In the genomic region with DNA sequence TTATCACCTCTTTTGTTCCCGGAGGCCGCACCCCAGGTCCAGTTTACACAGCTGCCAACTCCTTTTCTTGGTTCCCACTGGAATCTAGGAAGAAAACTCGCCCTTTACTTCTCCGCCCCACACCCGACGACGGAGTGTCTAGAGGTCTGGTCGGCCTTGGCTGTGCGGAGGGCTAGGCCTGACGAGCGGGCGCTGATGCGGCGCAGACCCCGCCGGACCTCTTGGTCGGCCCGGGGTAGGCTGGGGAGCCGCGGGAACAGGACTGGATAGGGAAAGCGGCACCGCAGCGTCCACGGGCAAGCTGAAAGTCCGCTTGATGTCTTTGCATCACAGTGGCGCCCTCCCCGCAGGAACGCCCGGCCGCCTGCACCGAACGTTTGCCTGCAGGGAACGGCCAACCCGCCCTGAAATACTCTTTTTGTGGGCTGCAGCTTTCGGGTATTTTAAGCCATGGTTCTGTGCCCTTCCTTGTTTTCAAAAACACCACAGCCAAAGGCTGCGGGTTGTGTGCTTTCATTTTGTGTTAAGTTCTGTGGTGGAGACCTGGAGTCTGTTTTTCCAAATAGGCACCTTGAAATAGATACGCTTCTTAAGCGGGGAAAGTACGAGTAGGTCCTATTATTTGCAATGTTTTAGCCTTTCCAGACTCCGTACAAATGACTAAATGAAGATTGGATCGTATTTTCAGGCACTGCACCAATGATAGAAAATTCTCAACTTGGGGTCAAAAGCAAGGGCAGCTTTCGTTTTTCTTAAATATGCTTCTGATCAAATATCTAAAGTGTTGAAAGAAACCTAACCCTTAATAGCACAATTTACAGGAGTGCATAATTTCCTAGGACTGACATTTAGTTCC, we compare ENCODE assay signal across 8 cellular contexts. TPM values are rescaled to one million over a fixed set of nuclear protein-coding genes. Genes with fewer than 3 reads are reported as not detected.
DNase-seq lines count a peak whose midpoint lies in the region; FAIRE-seq and TF ChIP-seq lines count a peak whose summit lies in the region.

No MANE protein-coding gene starts in this region.

- TF ChIP-seq POLR2A in H54 (IDR thresholded peaks at IDR 0.05; ENCODE audit: low read depth, low read length) = peak; percentile 49; the same call in 1 of the 2 replicates

- peak; percentile 26 for DNase-seq in GM10248 (ENCODE audit: extremely low spot score)
- peak; percentile 7 for DNase-seq in H54 (ENCODE audit: insufficient read length, low spot score)
- DNase-seq in choroid plexus epithelial cell (ENCODE audit: low read depth) = peak; percentile 62
- DNase-seq in stimulated activated CD4-positive, alpha-beta T cell treated with anti-CD3 and anti-CD28 coated beads, Interleukin-4, amount 100 ng/mL, for 1 hour = peak; percentile 51
- DNase-seq in ureter (ENCODE audit: low spot score) = no peak

- H3K27ac ChIP-seq in VCaP = peak overlapping the region; percentile 98
- peak overlapping the region; percentile 95 for H3K27ac ChIP-seq in layer of hippocampus (ENCODE audit: low read depth, low read length)

- peak overlapping the region; percentile 97 for H3K9ac ChIP-seq in Loucy (ENCODE audit: low read depth, low read length, poor library complexity, severe bottlenecking)

- H3K4me3 ChIP-seq in Loucy (ENCODE audit: low read length, poor library complexity, severe bottlenecking) (peak overlapping the region; percentile 93), choroid plexus epithelial cell (ENCODE audit: low read depth, low read length) (peak overlapping the region; percentile 91)

- peaks cover 16% of the 10 kb centered on the region for H3K36me3 ChIP-seq in Loucy (ENCODE audit: insufficient read depth, low read length)

- H3K27me3 ChIP-seq in Loucy (ENCODE audit: insufficient read depth, low read length, poor library complexity, severe bottlenecking) (no peaks in the 10 kb centered on the region), layer of hippocampus (ENCODE audit: control insufficient read depth, insufficient read depth, low read length) (no peaks in the 10 kb centered on the region)

- peak overlapping the region; percentile 73 for H2AFZ ChIP-seq in Loucy (ENCODE audit: low read length)

- CTCF ChIA-PET in GM10248 (lab: Yijun Ruan, JAX) = interaction anchor here (1.0 to 2.2 kb wide), 5 partner anchors 10 to 205 kb away, joined by 3 to 11 read pairs (median 4); no protein-coding TSS in a partner anchor

- H3K9me3 ChIP-seq in Loucy (ENCODE audit: insufficient read depth, low read depth, low read length) = no peaks in the 10 kb centered on the region

- POLR2A ChIA-PET in GM10248 (lab: Yijun Ruan, JAX) = interaction anchor here (0.6 to 3.3 kb wide), 5 partner anchors 11 to 635 kb away, joined by 3 to 58 read pairs (median 5); a partner anchor contains a TSS

- H4K20me1 ChIP-seq in Loucy (ENCODE audit: insufficient read depth, low read length, poor library complexity, severe bottlenecking) = peaks cover 29% of the 10 kb centered on the region

- no peaks in the 10 kb centered on the region for H3K9me2 ChIP-seq in Loucy (replicated peaks; ENCODE audit: low read depth, low read length)

- H3K4me2 ChIP-seq in Loucy (ENCODE audit: low read depth, low read length, poor library complexity, severe bottlenecking) = peak overlapping the region; percentile 97

- peaks cover 54% of the 10 kb centered on the region for H3K79me2 ChIP-seq in Loucy (ENCODE audit: insufficient read depth, low read length)

- H3K4me1 ChIP-seq in Loucy (ENCODE audit: insufficient read depth, low read length, poor library complexity, severe bottlenecking) = peaks cover 48% of the 10 kb centered on the region

- H3F3A ChIP-seq in Loucy (ENCODE audit: low read depth) = no peaks in the 10 kb centered on the region

- FAIRE-seq in H54 (lab: Jason Lieb, UNC) = no peak

- TF ChIP-seq CTCF in GM10248 (IDR thresholded peaks at IDR 0.05; ENCODE audit: control extremely low read depth, extremely low read depth, low read depth, missing control alignments) (peak; percentile 9), Loucy (conservative IDR thresholded peaks at IDR 0.05; ENCODE audit: low read length) (no peak), VCaP (conservative IDR thresholded peaks at IDR 0.05) (no peak), choroid plexus epithelial cell (conservative IDR thresholded peaks at IDR 0.05; ENCODE audit: low read depth, low read length) (no peak)

RNA-seq across cellular contexts. Expression of a gene that starts 0.9 kb away (rescaled TPM):
- total RNA-seq in ureter = 54.0 TPM

RNA-seq across cellular contexts. Expression of a gene that starts 50.0 kb away (rescaled TPM):
- total RNA-seq in ureter = 1,147 TPM
